26 cellular contexts compared by ENCODE assay signal in genomic region chr20:45187693-45188092, GRCh38. TPM values are rescaled to one million over a fixed set of nuclear protein-coding genes. Genes with fewer than 3 reads are reported as not detected.
"Had no signal": no experiment of that assay in that cellular context is flagged by ENCODE, and none has a peak within 500 bp of the region (broad histone marks: within the 10 kb centered on the region; RNA-seq: fewer than 3 reads in every experiment).

No MANE protein-coding gene starts in this region.

- H3K27ac ChIP-seq: left ventricle myocardium inferior, thoracic aorta, upper lobe of left lung, VCaP had no signal

- H3K9me3 ChIP-seq: left ventricle myocardium inferior, thoracic aorta, upper lobe of left lung had no signal

- DNase-seq: activated CD4-positive, CD25-positive, alpha-beta regulatory T cell treated with anti-CD3 and anti-CD28 coated beads, Interleukin-2, amount 50 U/mL, for 72 hours; activated T-cell treated with anti-CD3 and anti-CD28 coated beads, Interleukin-2, amount 50 U/mL, for 1 hour; aorta; erythroblast; foreskin fibroblast; left ventricle myocardium inferior; naive thymus-derived CD4-positive, alpha-beta T cell; posterior cingulate gyrus; small intestine; stimulated activated CD4-positive, alpha-beta T cell treated with anti-CD3 and anti-CD28 coated beads, Interleukin-2, amount 100 ng/mL, for 24 hours; stimulated activated naive B cell treated with anti-CD40 and anti-IgM and Interleukin-4, amounts not matched to agents 10 μg/mL and 1 μg/mL and 100 μg/mL, for 72 hours; upper lobe of left lung had no signal

- H3K36me3 ChIP-seq: left ventricle myocardium inferior, thoracic aorta, upper lobe of left lung had no signal

- FAIRE-seq: small intestine had no signal

- ATAC-seq: activated naive CD4-positive, alpha-beta T cell treated with anti-CD3 and anti-CD28 coated beads, Interleukin-2, amount 50 U/mL, for 72 hours; naive thymus-derived CD4-positive, alpha-beta T cell; sciatic nerve; stimulated activated naive B cell treated with anti-CD40 and anti-IgM and Interleukin-4, amounts not matched to agents 10 μg/mL and 1 μg/mL and 100 μg/mL, for 72 hours had no signal

- H3K4me3 ChIP-seq: left ventricle myocardium inferior, thoracic aorta, upper lobe of left lung had no signal

- H3K4me1 ChIP-seq: left ventricle myocardium inferior, upper lobe of left lung had no signal

- H3K27me3 ChIP-seq: upper lobe of left lung had no signal

RNA-seq across cellular contexts. Expression of gene PI3, which starts 13.0 kb away (rescaled TPM):
- total RNA-seq: activated naive CD4-positive, alpha-beta T cell treated with anti-CD3 and anti-CD28 coated beads, Interleukin-2, amount 50 U/mL, for 72 hours; chondrocyte; fibroblast of lung; glomerular endothelial cell; kidney epithelial cell; left ventricle myocardium inferior; lung microvascular endothelial cell; naive thymus-derived CD4-positive, alpha-beta T cell; neural crest cell; T-helper 2 cell treated with Interferon-gamma antibody and Interleukin-4, amounts not matched to agents 100 ng/mL and 5 ng/mL, for 36 hours; thoracic aorta had no signal
- polyA plus RNA-seq: fibroblast of lung; naive thymus-derived CD4-positive, alpha-beta T cell had no signal

RNA-seq across cellular contexts. Expression of gene SEMG1, which starts 19.1 kb away (rescaled TPM):
- total RNA-seq: activated naive CD4-positive, alpha-beta T cell treated with anti-CD3 and anti-CD28 coated beads, Interleukin-2, amount 50 U/mL, for 72 hours; aorta; cardiac septum; chondrocyte; fibroblast of lung; glomerular endothelial cell; kidney epithelial cell; left ventricle myocardium inferior; lung microvascular endothelial cell; naive thymus-derived CD4-positive, alpha-beta T cell; neural crest cell; omental fat pad; sciatic nerve; T-helper 2 cell treated with Interferon-gamma antibody and Interleukin-4, amounts not matched to agents 100 ng/mL and 5 ng/mL, for 36 hours; thoracic aorta; upper lobe of left lung had no signal
- polyA plus RNA-seq: adipose tissue; aorta; fibroblast of lung; naive thymus-derived CD4-positive, alpha-beta T cell had no signal

RNA-seq across cellular contexts. Expression of gene SEMG2, which starts 33.5 kb away (rescaled TPM):
- total RNA-seq: activated naive CD4-positive, alpha-beta T cell treated with anti-CD3 and anti-CD28 coated beads, Interleukin-2, amount 50 U/mL, for 72 hours; aorta; cardiac septum; chondrocyte; fibroblast of lung; glomerular endothelial cell; kidney epithelial cell; left ventricle myocardium inferior; lung microvascular endothelial cell; naive thymus-derived CD4-positive, alpha-beta T cell; neural crest cell; omental fat pad; sciatic nerve; T-helper 2 cell treated with Interferon-gamma antibody and Interleukin-4, amounts not matched to agents 100 ng/mL and 5 ng/mL, for 36 hours; thoracic aorta; upper lobe of left lung had no signal
- polyA plus RNA-seq: adipose tissue; aorta; fibroblast of lung; naive thymus-derived CD4-positive, alpha-beta T cell; small intestine had no signal
